In the genomic region with DNA sequence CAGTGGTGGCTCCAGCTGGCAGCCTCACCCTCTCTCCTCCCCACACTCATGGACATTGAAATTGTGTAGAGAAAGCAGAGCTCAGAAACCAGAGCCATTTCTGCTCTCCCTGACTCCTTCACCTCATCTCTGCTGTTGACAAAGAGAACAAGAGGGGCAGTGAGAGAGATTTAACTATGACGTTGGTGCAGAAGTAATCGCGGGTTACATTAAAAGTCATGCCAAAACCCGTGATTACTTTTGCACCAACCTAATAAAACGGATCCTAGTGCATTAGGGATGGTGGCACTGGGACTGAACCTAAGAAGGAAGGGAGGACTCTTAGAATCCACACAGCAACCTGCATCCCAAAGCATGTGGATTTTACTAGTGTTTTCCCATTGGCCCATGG, we compare ENCODE assay signal across 15 cellular contexts.
"Had no signal": no experiment of that assay in that cellular context is flagged by ENCODE, and none has a peak within 500 bp of the region (broad histone marks: within the 10 kb centered on the region; RNA-seq: fewer than 3 reads in every experiment).

No MANE protein-coding gene starts in this region.

- H3K27me3 Mint-ChIP-seq: activated CD8-positive, alpha-beta T cell treated with anti-CD3 and anti-CD28 coated beads for 36 hours; activated T-helper 17 cell treated with anti-CD3 and anti-CD28 coated beads, Interleukin-2, amount 50 U/mL, for 72 hours; progenitor cell of endocrine pancreas; stimulated activated naive CD8-positive, alpha-beta T cell treated with anti-CD3 and anti-CD28 coated beads, Interleukin-15, Interleukin-2, amounts not matched to agents 100 ng/mL and 50 ng/mL, for 24 hours had no signal

- H3K4me3 ChIP-seq: body of pancreas, esophagus muscularis mucosa, heart right ventricle, left lung, tibial nerve had no signal

- H3K27ac ChIP-seq: body of pancreas, heart right ventricle, left lung, tibial nerve had no signal

- H3K27ac Mint-ChIP-seq: activated CD4-positive, alpha-beta T cell treated with anti-CD3 and anti-CD28 coated beads, Interleukin-2, amount 10 ng/mL, durations not matched to agents 24 days and 14 days; activated CD8-positive, alpha-beta T cell treated with anti-CD3 and anti-CD28 coated beads for 36 hours; activated naive CD4-positive, alpha-beta T cell treated with anti-CD3 and anti-CD28 coated beads for 36 hours; activated T-helper 17 cell treated with anti-CD3 and anti-CD28 coated beads, Interleukin-2, amount 50 U/mL, for 72 hours; progenitor cell of endocrine pancreas; stimulated activated naive CD8-positive, alpha-beta T cell treated with anti-CD3 and anti-CD28 coated beads, Interleukin-15, Interleukin-2, amounts not matched to agents 100 ng/mL and 50 ng/mL, for 24 hours had no signal

- ATAC-seq: activated CD8-positive, alpha-beta T cell treated with anti-CD3 and anti-CD28 coated beads for 36 hours; activated T-helper 17 cell treated with anti-CD3 and anti-CD28 coated beads, Interleukin-2, amount 50 U/mL, for 72 hours; body of pancreas; heart right ventricle; left lung had no signal

- H3K36me3 ChIP-seq: esophagus muscularis mucosa, heart right ventricle, left lung, tibial nerve had no signal

- H3K27me3 ChIP-seq: esophagus muscularis mucosa, heart right ventricle, left lung, tibial nerve had no signal

- H3K4me1 ChIP-seq: body of pancreas had no signal

- DNase-seq: activated CD4-positive, alpha-beta T cell treated with anti-CD3 and anti-CD28 coated beads, Interleukin-2, amount 10 ng/mL, durations not matched to agents 24 days and 14 days; activated CD8-positive, alpha-beta T cell treated with anti-CD3 and anti-CD28 coated beads for 36 hours; activated naive CD4-positive, alpha-beta T cell treated with anti-CD3 and anti-CD28 coated beads for 36 hours; activated T-cell treated with anti-CD3 and anti-CD28 coated beads, Interleukin-2, amount 50 U/mL, for 1 hour; body of pancreas; effector memory CD4-positive, alpha-beta T cell; heart right ventricle; left lung; midbrain; stimulated activated CD4-positive, alpha-beta T cell treated with anti-CD3 and anti-CD28 coated beads, Interleukin-2, amount 100 ng/mL, for 24 hours had no signal

- H3K4me1 Mint-ChIP-seq: activated CD4-positive, alpha-beta T cell treated with anti-CD3 and anti-CD28 coated beads, Interleukin-2, amount 10 ng/mL, durations not matched to agents 24 days and 14 days; activated T-helper 17 cell treated with anti-CD3 and anti-CD28 coated beads, Interleukin-2, amount 50 U/mL, for 72 hours had no signal

- H3K4me3 Mint-ChIP-seq: activated CD4-positive, alpha-beta T cell treated with anti-CD3 and anti-CD28 coated beads, Interleukin-2, amount 10 ng/mL, durations not matched to agents 24 days and 14 days; activated CD8-positive, alpha-beta T cell treated with anti-CD3 and anti-CD28 coated beads for 36 hours; activated naive CD4-positive, alpha-beta T cell treated with anti-CD3 and anti-CD28 coated beads for 36 hours; activated T-helper 17 cell treated with anti-CD3 and anti-CD28 coated beads, Interleukin-2, amount 50 U/mL, for 72 hours; stimulated activated naive CD8-positive, alpha-beta T cell treated with anti-CD3 and anti-CD28 coated beads, Interleukin-15, Interleukin-2, amounts not matched to agents 100 ng/mL and 50 ng/mL, for 24 hours had no signal
